ENCODE assay signal across 31 cellular contexts in genomic region chr9:21135736-21136135, GRCh38. TPM values are rescaled to one million over a fixed set of nuclear protein-coding genes. Genes with fewer than 3 reads are reported as not detected.
"Had no signal": no experiment of that assay in that cellular context is flagged by ENCODE, and none has a peak within 500 bp of the region (broad histone marks: within the 10 kb centered on the region; RNA-seq: fewer than 3 reads in every experiment).

No MANE protein-coding gene starts in this region.

- H3K4me1 ChIP-seq: SJCRH30 had no signal

- H3K36me3 ChIP-seq: brain microvascular endothelial cell, SJCRH30, WERI-Rb-1 had no signal

- DNase-seq: activated CD4-positive, alpha-beta T cell treated with anti-CD3 and anti-CD28 coated beads, Interleukin-2, amount 10 ng/mL, durations not matched to agents 24 days and 14 days; activated CD4-positive, alpha-beta T cell treated with anti-CD3 and anti-CD28 coated beads, Interleukin-2, amount 50 U/mL, for 4 hours; activated CD8-positive, alpha-beta T cell treated with anti-CD3 and anti-CD28 coated beads, Interleukin-2, amount 10 ng/mL, durations not matched to agents 7 days and 5 days; activated gamma-delta T cell treated with Interleukin-2 at 50 U/mL for 16 hours; activated naive CD4-positive, alpha-beta T cell treated with anti-CD3 and anti-CD28 coated beads, Interleukin-2, amount 10 ng/mL, durations not matched to agents 7 days and 5 days; activated naive CD8-positive, alpha-beta T cell treated with anti-CD3 and anti-CD28 coated beads, Interleukin-2, amount 50 U/mL, for 24 hours; activated T-cell treated with anti-CD3 and anti-CD28 coated beads, Interleukin-2, amount 50 U/mL, for 24 hours; anterior cingulate cortex; brain microvascular endothelial cell; central memory CD4-positive, alpha-beta T cell; NCI-H1105; NCI-H1417 treated with DMSO at 0.1 percent for 48 hours; NCI-H1694; NCI-H1930; NCI-H2081 treated with DMSO at 0.1 percent for 48 hours; NCI-H345; NCI-H524 treated with DMSO at 0.1 percent for 48 hours; NCI-H748 treated with DMSO at 0.1 percent for 48 hours; NK-92 treated with Interleukin-12 subunit alpha and Interleukin-12 subunit beta, amount 100 ng/mL, for 24 hours; SHP77; SJCRH30; T1000; WERI-Rb-1 had no signal

- H3K9me3 ChIP-seq: SJCRH30 had no signal

- H3K27ac Mint-ChIP-seq: activated CD4-positive, alpha-beta T cell treated with anti-CD3 and anti-CD28 coated beads, Interleukin-2, amount 10 ng/mL, durations not matched to agents 24 days and 14 days; activated CD8-positive, alpha-beta T cell treated with anti-CD3 and anti-CD28 coated beads, Interleukin-2, amount 10 ng/mL, durations not matched to agents 7 days and 5 days; activated naive CD4-positive, alpha-beta T cell treated with anti-CD3 and anti-CD28 coated beads, Interleukin-2, amount 10 ng/mL, durations not matched to agents 7 days and 5 days; activated naive CD8-positive, alpha-beta T cell; activated naive CD8-positive, alpha-beta T cell treated with anti-CD3 and anti-CD28 coated beads, Interleukin-2, amount 50 U/mL, for 24 hours; activated T-cell treated with anti-CD3 and anti-CD28 coated beads, Interleukin-2, amount 50 U/mL, for 24 hours had no signal

- H3K4me1 Mint-ChIP-seq: activated CD4-positive, alpha-beta T cell treated with anti-CD3 and anti-CD28 coated beads, Interleukin-2, amount 10 ng/mL, durations not matched to agents 24 days and 14 days; activated naive CD8-positive, alpha-beta T cell treated with anti-CD3 and anti-CD28 coated beads, Interleukin-2, amount 50 U/mL, for 24 hours had no signal

- H3K27me3 ChIP-seq: brain microvascular endothelial cell, SJCRH30 had no signal

- H3K27ac ChIP-seq: brain microvascular endothelial cell, SJCRH30, SK-N-MC, WERI-Rb-1 had no signal

- H3K4me3 ChIP-seq: SJCRH30, SK-N-MC had no signal

- H3K36me3 Mint-ChIP-seq: activated naive CD4-positive, alpha-beta T cell treated with anti-CD3 and anti-CD28 coated beads, Interleukin-2, amount 10 ng/mL, durations not matched to agents 7 days and 5 days; activated naive CD8-positive, alpha-beta T cell had no signal

- H3K27me3 Mint-ChIP-seq: activated naive CD8-positive, alpha-beta T cell; activated naive CD8-positive, alpha-beta T cell treated with anti-CD3 and anti-CD28 coated beads, Interleukin-2, amount 50 U/mL, for 24 hours; activated T-cell treated with anti-CD3 and anti-CD28 coated beads, Interleukin-2, amount 50 U/mL, for 24 hours had no signal

- H3K9me3 Mint-ChIP-seq: activated naive CD4-positive, alpha-beta T cell treated with anti-CD3 and anti-CD28 coated beads, Interleukin-2, amount 10 ng/mL, durations not matched to agents 7 days and 5 days; activated naive CD8-positive, alpha-beta T cell treated with anti-CD3 and anti-CD28 coated beads, Interleukin-2, amount 50 U/mL, for 24 hours; activated T-cell treated with anti-CD3 and anti-CD28 coated beads, Interleukin-2, amount 50 U/mL, for 24 hours had no signal

- H3K4me3 Mint-ChIP-seq: activated CD4-positive, alpha-beta T cell treated with anti-CD3 and anti-CD28 coated beads, Interleukin-2, amount 10 ng/mL, durations not matched to agents 24 days and 14 days; activated CD8-positive, alpha-beta T cell treated with anti-CD3 and anti-CD28 coated beads, Interleukin-2, amount 10 ng/mL, durations not matched to agents 7 days and 5 days; activated naive CD4-positive, alpha-beta T cell treated with anti-CD3 and anti-CD28 coated beads, Interleukin-2, amount 10 ng/mL, durations not matched to agents 7 days and 5 days; activated naive CD8-positive, alpha-beta T cell; activated naive CD8-positive, alpha-beta T cell treated with anti-CD3 and anti-CD28 coated beads, Interleukin-2, amount 50 U/mL, for 24 hours; activated T-cell treated with anti-CD3 and anti-CD28 coated beads, Interleukin-2, amount 50 U/mL, for 24 hours had no signal

RNA-seq across cellular contexts. Expression of gene IFNW1, which starts 5.9 kb away (rescaled TPM):
- total RNA-seq: activated CD4-positive, alpha-beta T cell treated with anti-CD3 and anti-CD28 coated beads, Interleukin-2, amount 10 ng/mL, durations not matched to agents 24 days and 14 days; activated CD8-positive, alpha-beta T cell treated with anti-CD3 and anti-CD28 coated beads, Interleukin-2, amount 10 ng/mL, durations not matched to agents 7 days and 5 days; cerebellum; MCF 10A; NCI-H460; RPMI7951; SJCRH30; T-helper 1 cell treated with Interleukin-12 subunit alpha and Interleukin-12 subunit beta and Interleukin-4 antibody, amounts not matched to agents 30 ng/mL and 1 ng/mL, for 36 hours; T-helper 2 cell treated with Interferon-gamma antibody and Interleukin-4, amounts not matched to agents 100 ng/mL and 5 ng/mL, for 36 hours had no signal

RNA-seq across cellular contexts. Expression of gene IFNA21, which starts 30.7 kb away (rescaled TPM):
- total RNA-seq: activated CD4-positive, alpha-beta T cell treated with anti-CD3 and anti-CD28 coated beads, Interleukin-2, amount 10 ng/mL, durations not matched to agents 24 days and 14 days; activated CD8-positive, alpha-beta T cell treated with anti-CD3 and anti-CD28 coated beads, Interleukin-2, amount 10 ng/mL, durations not matched to agents 7 days and 5 days; cerebellum; MCF 10A; NCI-H460; RPMI7951; SJCRH30; T-helper 1 cell treated with Interleukin-12 subunit alpha and Interleukin-12 subunit beta and Interleukin-4 antibody, amounts not matched to agents 30 ng/mL and 1 ng/mL, for 36 hours; T-helper 2 cell treated with Interferon-gamma antibody and Interleukin-4, amounts not matched to agents 100 ng/mL and 5 ng/mL, for 36 hours had no signal

RNA-seq across cellular contexts. Expression of gene IFNA4, which starts 51.7 kb away (rescaled TPM):
- total RNA-seq: activated CD4-positive, alpha-beta T cell treated with anti-CD3 and anti-CD28 coated beads, Interleukin-2, amount 10 ng/mL, durations not matched to agents 24 days and 14 days; activated CD8-positive, alpha-beta T cell treated with anti-CD3 and anti-CD28 coated beads, Interleukin-2, amount 10 ng/mL, durations not matched to agents 7 days and 5 days; cerebellum; MCF 10A; NCI-H460; RPMI7951; SJCRH30; T-helper 1 cell treated with Interleukin-12 subunit alpha and Interleukin-12 subunit beta and Interleukin-4 antibody, amounts not matched to agents 30 ng/mL and 1 ng/mL, for 36 hours; T-helper 2 cell treated with Interferon-gamma antibody and Interleukin-4, amounts not matched to agents 100 ng/mL and 5 ng/mL, for 36 hours had no signal

RNA-seq across cellular contexts. Expression of gene IFNB1, which starts 58.0 kb away (rescaled TPM):
- total RNA-seq: activated CD4-positive, alpha-beta T cell treated with anti-CD3 and anti-CD28 coated beads, Interleukin-2, amount 10 ng/mL, durations not matched to agents 24 days and 14 days; activated CD8-positive, alpha-beta T cell treated with anti-CD3 and anti-CD28 coated beads, Interleukin-2, amount 10 ng/mL, durations not matched to agents 7 days and 5 days; cerebellum; MCF 10A; NCI-H460; RPMI7951; SJCRH30; T-helper 1 cell treated with Interleukin-12 subunit alpha and Interleukin-12 subunit beta and Interleukin-4 antibody, amounts not matched to agents 30 ng/mL and 1 ng/mL, for 36 hours; T-helper 2 cell treated with Interferon-gamma antibody and Interleukin-4, amounts not matched to agents 100 ng/mL and 5 ng/mL, for 36 hours had no signal
